18 cellular contexts compared by ENCODE assay signal in genomic region chr10:32988604-32989003, GRCh38. TPM values are rescaled to one million over a fixed set of nuclear protein-coding genes. Genes with fewer than 3 reads are reported as not detected.
DNase-seq lines count a peak whose midpoint lies in the region; ATAC-seq, FAIRE-seq and TF ChIP-seq lines count a peak whose summit lies in the region.
"Had no signal": no experiment of that assay in that cellular context is flagged by ENCODE, and none has a peak within 500 bp of the region (broad histone marks: within the 10 kb centered on the region; RNA-seq: fewer than 3 reads in every experiment).

No MANE protein-coding gene starts in this region.

- H3K4me3 ChIP-seq in HepG2 (replicated peaks in 1 of 3; ENCODE audit: insufficient read depth in 1 of 3, low read depth in 2 of 3, low read length in 3 of 3) (no peak overlapping the region), right lobe of liver (no peak overlapping the region), Panc1 (ENCODE audit: low read depth in 2 of 2, low read length in 2 of 2) (no peak overlapping the region), fibroblast of mammary gland (ENCODE audit: control insufficient read depth, low read depth, low read length) (no peak overlapping the region), upper lobe of left lung (no peak overlapping the region)
- H3K4me3 ChIP-seq: BLaER1 had no signal

- TF ChIP-seq EP300 in HepG2 (IDR thresholded peaks at IDR 0.05; ENCODE audit: low read depth in 2 of 2, low read length in 2 of 2) (no peak), HepG2 (CRISPR knock-in tag; IDR thresholded peaks at IDR 0.05; ENCODE audit: borderline replicate concordance) (no peak), upper lobe of left lung (IDR thresholded peaks at IDR 0.05) (no peak)

- 51% methylated on average over 3 of the region's 3 CpGs for WGBS in HepG2 (ENCODE audit: low lambda C conversion rate)
- WGBS in right lobe of liver (ENCODE audit: insufficient coverage, low coverage, low lambda C conversion rate, missing lambda C conversion rate) = 55% methylated on average over 3 of the region's 3 CpGs
- 62 to 63% methylated on average over 3 of the region's 3 CpGs for WGBS in upper lobe of left lung, 2 donors

- TF ChIP-seq RAD21 in HepG2 (CRISPR knock-in tag; IDR thresholded peaks at IDR 0.05) = no peak

- H3K79me2 ChIP-seq in HepG2 (ENCODE audit: insufficient read depth, low read length) = no peaks in the 10 kb centered on the region

- TF ChIP-seq CTCF in HepG2 (CRISPR knock-in tag; IDR thresholded peaks at IDR 0.05) = no peak
- TF ChIP-seq CTCF in right lobe of liver (IDR thresholded peaks at IDR 0.05) = no peak
- no peak for TF ChIP-seq CTCF in Panc1 (IDR thresholded peaks at IDR 0.05)
- TF ChIP-seq CTCF in fibroblast of mammary gland (conservative IDR thresholded peaks at IDR 0.05; ENCODE audit: control insufficient read depth, insufficient read depth, low read depth, low read length) = no peak
- TF ChIP-seq CTCF in upper lobe of left lung (IDR thresholded peaks at IDR 0.05) = no peak

- H3K27ac ChIP-seq in HepG2 (ENCODE audit: extremely low read length, insufficient read depth, low read length) = no peak overlapping the region
- H3K27ac ChIP-seq in right lobe of liver = no peak overlapping the region
- H3K27ac ChIP-seq in Panc1 (ENCODE audit: low read length) = peak overlapping the region; percentile 100
- no peak overlapping the region for H3K27ac ChIP-seq in upper lobe of left lung
- H3K27ac ChIP-seq: 22Rv1, BLaER1, HL-60 had no signal

- H3K4me1 ChIP-seq in HepG2 (ENCODE audit: insufficient read depth, low read length) (peaks cover 37% of the 10 kb centered on the region), right lobe of liver (peaks cover 2 to 22% (median 9%) of the 10 kb centered on the region in 4 donors), Panc1 (ENCODE audit: control insufficient read depth, insufficient read depth, low read length) (peaks cover 29% of the 10 kb centered on the region), upper lobe of left lung (peaks cover 5 to 16% (median 10%) of the 10 kb centered on the region in 4 donors)
- H3K4me1 ChIP-seq: BLaER1 had no signal

- BruUV-seq in HepG2 (replicated peaks; lab: Mats Ljungman, UMichigan) (no TSS peak), Panc1 (replicated peaks; lab: Mats Ljungman, UMichigan) (no TSS peak)

- H3K9me3 ChIP-seq in HepG2 (ENCODE audit: low read length) (no peaks in the 10 kb centered on the region), right lobe of liver (no peaks in the 10 kb centered on the region), Panc1 (ENCODE audit: control insufficient read depth, insufficient read depth, low read depth, low read length) (no peaks in the 10 kb centered on the region), upper lobe of left lung (no peaks in the 10 kb centered on the region)

- H2AFZ ChIP-seq in HepG2 (ENCODE audit: low read length) = no peak overlapping the region

- no peak for FAIRE-seq in HepG2 (lab: Jason Lieb, UNC)
- FAIRE-seq: HTR-8/SVneo had no signal

- H4K20me1 ChIP-seq in HepG2 (ENCODE audit: insufficient read depth, low read length) = no peaks in the 10 kb centered on the region
- H4K20me1 ChIP-seq: BLaER1 had no signal

- intact Hi-C loops in HepG2 (cut with micrococcal nuclease; ENCODE audit: unreplicated experiment) (no loop called here), right lobe of liver (cut with DNase I) (no loop called here), Panc1 (cut with micrococcal nuclease; ENCODE audit: unreplicated experiment) (no loop called here)

- POLR2A ChIA-PET in HepG2 (lab: Yijun Ruan, JAX) = interaction anchor here (0.6 to 1.6 kb wide), 2 partner anchors 8 to 505 kb away, joined by 3 read pairs; no protein-coding TSS in a partner anchor
- POLR2A ChIA-PET in Panc1 (lab: Charles Lee) = no interaction called here

- no peak overlapping the region for H3K9ac ChIP-seq in HepG2 (ENCODE audit: insufficient read depth, low read depth, low read length)
- H3K9ac ChIP-seq: BLaER1 had no signal

- in situ Hi-C loops in HepG2 (cut with HindIII; ENCODE audit: extremely low pct_ligation_motif_present, low pct_unique_long_range_greater_than_20kb) = no loop called here
- in situ Hi-C loops in Panc1 (cut with HindIII; ENCODE audit: low pct_unique_long_range_greater_than_20kb, low sequenced_read_pairs) = no loop called here

- ATAC-seq in HepG2 (no peak), right lobe of liver (no peak), Panc1 (no peak), upper lobe of left lung (ENCODE audit: low FRiP score in 2 of 2) (no peak)
- ATAC-seq: HCT116 had no signal

- CTCF ChIA-PET in HepG2 (lab: Yijun Ruan, JAX; ENCODE audit: low intra/inter-chr PET ratio, low total read pairs) (no interaction called here), Panc1 (lab: Charles Lee) (interaction anchor here (0.5 to 0.6 kb wide), 2 partner anchors 164 to 1423 kb away, joined by 4 to 7 read pairs; no protein-coding TSS in a partner anchor)

- no peak overlapping the region for H3K4me2 ChIP-seq in HepG2 (ENCODE audit: low read depth, low read length)
- H3K4me2 ChIP-seq: BLaER1 had no signal

- no peak for DNase-seq in HepG2 (ENCODE audit: low spot score)
- no peak for DNase-seq in right lobe of liver
- no peak for DNase-seq in Panc1 (ENCODE audit: low read depth, low spot score)
- peak; percentile 54 for DNase-seq in fibroblast of mammary gland (ENCODE audit: low read depth)
- no peak for DNase-seq in NCI-H2171 treated with DMSO at 0.1 percent for 48 hours (lab: John Stamatoyannopoulos, UW)
- no peak for DNase-seq in upper lobe of left lung
- DNase-seq in HT-29 (ENCODE audit: low spot score) = no peak
- DNase-seq: CD4-positive, alpha-beta memory T cell; DMS79 treated with DMSO at 0.1 percent for 48 hours; GF-D8; GOT3; H7; HFFc6 had no signal

- H3K27me3 ChIP-seq in HepG2 (ENCODE audit: control insufficient read depth in 1 of 2, insufficient read depth in 2 of 2, low read length in 2 of 2) (no peaks in the 10 kb centered on the region), right lobe of liver (no peaks in the 10 kb centered on the region), Panc1 (ENCODE audit: control insufficient read depth, insufficient read depth, low read length) (no peaks in the 10 kb centered on the region), upper lobe of left lung (no peaks in the 10 kb centered on the region)
- H3K27me3 ChIP-seq: BLaER1 had no signal

- TF ChIP-seq POLR2A in HepG2 (IDR thresholded peaks at IDR 0.05; ENCODE audit: insufficient read depth in 1 of 2, low read depth in 2 of 2, low read length in 2 of 2) (no peak), right lobe of liver (IDR thresholded peaks at IDR 0.05) (no peak), upper lobe of left lung (IDR thresholded peaks at IDR 0.05) (no peak)

- no peaks in the 10 kb centered on the region for H3K36me3 ChIP-seq in HepG2 (replicated peaks in 1 of 2; ENCODE audit: control insufficient read depth in 1 of 2, insufficient read depth in 2 of 2, low read length in 2 of 2)
- no peaks in the 10 kb centered on the region for H3K36me3 ChIP-seq in right lobe of liver
- no peaks in the 10 kb centered on the region for H3K36me3 ChIP-seq in Panc1 (ENCODE audit: control insufficient read depth, insufficient read depth, low read length)
- H3K36me3 ChIP-seq in upper lobe of left lung = no peaks in the 10 kb centered on the region
- H3K36me3 ChIP-seq: BLaER1 had no signal

TF ChIP-seq in HepG2, 621 proteins besides CTCF, POLR2A, EP300 and RAD21:
- peak; percentile 56; the same call in 1 of the 2 replicates for TF ChIP-seq CEBPB (IDR thresholded peaks at IDR 0.05; ENCODE audit: borderline replicate concordance, low read depth, low read length)
- peak; percentile 52 for TF ChIP-seq CEBPG (CRISPR knock-in tag; IDR thresholded peaks at IDR 0.05)
- 0 out of 2 replicates have a peak, but pooled peaks have one; percentile 12 for TF ChIP-seq GATAD2A (CRISPR knock-in tag; IDR thresholded peaks at IDR 0.05)
- TF ChIP-seq TAF1 (CRISPR knock-in tag; IDR thresholded peaks at IDR 0.05) = no peak
- no peak for TF ChIP-seq ZNF446 (CRISPR knock-in tag; IDR thresholded peaks at IDR 0.05)

RNA-seq across cellular contexts. Expression of gene ITGB1, which starts 30.6 kb away (rescaled TPM):
- total RNA-seq in HepG2 (2016; rRNA removed; fragmentation: Illumina TruSeq; extraction: Trizol) (123 and 190 TPM in 2 replicates), right lobe of liver (100 to 1,000 TPM; 120 to 301 (median 239) TPM), Panc1 (2021; ENCODE audit: unreplicated experiment) (803 TPM), upper lobe of left lung (100 to 1,000 TPM in 5 of 6 donors, 10 to 100 TPM in 1; 94.3 to 492 (median 340) TPM)
- total RNA-seq in HepG2 (2016; cell fraction: cytosol; rRNA removed; fragmentation: Illumina TruSeq; extraction: Trizol; ENCODE audit: low read depth) = 12.8 and 13.0 TPM in 2 replicates
- 125 and 196 TPM in 2 replicates for total RNA-seq in HepG2 (2016; cell fraction: insoluble cytoplasmic fraction; rRNA removed; fragmentation: Illumina TruSeq; extraction: Trizol)
- 42.7 and 46.7 TPM in 2 replicates for total RNA-seq in HepG2 (2016; cell fraction: membrane; rRNA removed; fragmentation: Illumina TruSeq; extraction: Trizol)
- total RNA-seq in HepG2 (2016; cell fraction: nucleus; rRNA removed; fragmentation: Illumina TruSeq; extraction: Trizol) = 196 and 214 TPM in 2 replicates
- polyA plus RNA-seq in HepG2 (2011; rRNA removed) = 182 and 204 TPM in 2 replicates
- polyA plus RNA-seq in HepG2 (2011; cell fraction: cytosol; rRNA removed) = 96.4 and 188 TPM in 2 replicates
- polyA plus RNA-seq in HepG2 (2011; cell fraction: nucleus; rRNA removed) = 38.6 and 61.3 TPM in 2 replicates
- polyA plus RNA-seq in HepG2 (2012) = 233 and 276 TPM in 2 replicates
- polyA plus RNA-seq in HepG2 (2016; cell fraction: cytosol; fragmentation: Illumina TruSeq; extraction: Trizol; ENCODE audit: low read depth) = 7.7 and 7.8 TPM in 2 replicates
- polyA plus RNA-seq in HepG2 (2016; cell fraction: insoluble cytoplasmic fraction; fragmentation: Illumina TruSeq; extraction: Trizol; ENCODE audit: low read depth) = 97.9 and 104 TPM in 2 replicates
- 21.6 and 25.4 TPM in 2 replicates for polyA plus RNA-seq in HepG2 (2016; cell fraction: membrane; fragmentation: Illumina TruSeq; extraction: Trizol; ENCODE audit: low read depth)
- polyA plus RNA-seq in HepG2 (2016; cell fraction: nucleus; fragmentation: Illumina TruSeq; extraction: Trizol; ENCODE audit: insufficient read depth, low read depth) = 187 and 204 TPM in 2 replicates
- polyA minus RNA-seq in HepG2 (2011; rRNA and poly(A)+ RNA removed; ENCODE audit: low replicate concordance) = 148 and 185 TPM in 2 replicates
- polyA minus RNA-seq in HepG2 (2011; cell fraction: cytosol; rRNA and poly(A)+ RNA removed) = 165 and 204 TPM in 2 replicates
- 170 and 220 TPM in 2 replicates for polyA minus RNA-seq in HepG2 (2011; cell fraction: nucleus; rRNA and poly(A)+ RNA removed)
- 484 TPM for polyA plus RNA-seq in Panc1 (2012; ENCODE audit: insufficient read length)
- 169 and 195 TPM in 2 replicates for total RNA-seq in HT-29 (2014; rRNA removed; shearing (Covaris generic))
